In the genomic region with DNA sequence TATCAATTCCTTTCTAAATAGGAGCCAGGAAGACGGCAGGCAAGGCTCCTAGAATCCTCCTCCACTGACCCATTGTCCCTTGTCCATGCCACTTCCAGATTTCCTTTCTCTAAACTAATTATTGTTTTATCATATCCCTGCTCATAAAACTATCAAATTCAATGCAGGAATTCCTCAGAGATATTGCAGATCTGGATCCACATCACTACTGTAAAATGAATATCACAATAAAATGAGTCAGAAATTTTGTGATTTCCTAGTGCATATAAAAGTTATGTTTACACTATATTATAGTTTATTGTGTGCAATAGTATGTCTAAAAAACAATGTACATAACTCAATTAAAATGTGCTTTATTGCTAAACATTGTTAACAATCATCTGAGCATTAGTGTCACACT, we compare ENCODE assay signal across 9 cellular contexts.
"Had no signal": no experiment of that assay in that cellular context is flagged by ENCODE, and none has a peak within 500 bp of the region (broad histone marks: within the 10 kb centered on the region; RNA-seq: fewer than 3 reads in every experiment).

No MANE protein-coding gene starts in this region.

- H3K27ac ChIP-seq: GM23248 had no signal

- H3K4me1 Mint-ChIP-seq: GM23338, H9 had no signal

- H3K27ac Mint-ChIP-seq: GM23338, H9, HFFc6 had no signal

- DNase-seq: GM23248, GOT3, H7, H9, HCEC 1CT, HFFc6 had no signal

- H2AFZ ChIP-seq: GM23248, GM23338 had no signal

- H3K9me3 Mint-ChIP-seq: GM23338, H9, HFFc6 had no signal

- H3K36me3 ChIP-seq: HAP-1 had no signal

- H3K9ac ChIP-seq: GM23248 had no signal

- ATAC-seq: GM23338, HCT116 had no signal

- H3K4me3 Mint-ChIP-seq: GM23338, H9, HFFc6 had no signal

- H3K9me3 ChIP-seq: HAP-1 had no signal

- H3K4me3 ChIP-seq: GM23248, GM23338, HAP-1 had no signal

- H3K4me1 ChIP-seq: HAP-1 had no signal

- H3K4me2 ChIP-seq: GM23338 had no signal
